ENCODE assay signal across 1 cellular context in the genomic region with DNA sequence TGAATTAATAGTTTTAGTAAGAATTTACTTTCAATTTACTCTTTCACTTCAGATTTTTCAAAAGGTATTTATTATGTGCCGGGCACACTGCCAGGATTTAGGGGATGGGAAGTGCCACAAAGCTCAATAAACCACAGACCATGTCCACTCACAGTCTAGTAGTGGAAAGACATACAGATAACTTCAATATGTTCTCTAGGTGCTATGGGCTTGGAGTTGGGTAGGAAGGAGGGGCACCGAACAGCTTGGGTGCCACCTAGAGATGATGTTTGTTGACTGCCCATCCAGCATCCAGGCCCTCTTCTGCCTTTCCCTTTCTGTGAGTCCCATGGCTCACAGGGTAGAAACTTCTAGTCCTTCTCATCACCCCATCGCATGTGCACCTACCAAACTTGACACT.
TF ChIP-seq lines count a peak whose summit lies in the region.

No MANE protein-coding gene starts in this region.

TF ChIP-seq in GM12878, 131 proteins besides CTCF, POLR2A, EP300 and RAD21:
- TF ChIP-seq, protein P1, sequence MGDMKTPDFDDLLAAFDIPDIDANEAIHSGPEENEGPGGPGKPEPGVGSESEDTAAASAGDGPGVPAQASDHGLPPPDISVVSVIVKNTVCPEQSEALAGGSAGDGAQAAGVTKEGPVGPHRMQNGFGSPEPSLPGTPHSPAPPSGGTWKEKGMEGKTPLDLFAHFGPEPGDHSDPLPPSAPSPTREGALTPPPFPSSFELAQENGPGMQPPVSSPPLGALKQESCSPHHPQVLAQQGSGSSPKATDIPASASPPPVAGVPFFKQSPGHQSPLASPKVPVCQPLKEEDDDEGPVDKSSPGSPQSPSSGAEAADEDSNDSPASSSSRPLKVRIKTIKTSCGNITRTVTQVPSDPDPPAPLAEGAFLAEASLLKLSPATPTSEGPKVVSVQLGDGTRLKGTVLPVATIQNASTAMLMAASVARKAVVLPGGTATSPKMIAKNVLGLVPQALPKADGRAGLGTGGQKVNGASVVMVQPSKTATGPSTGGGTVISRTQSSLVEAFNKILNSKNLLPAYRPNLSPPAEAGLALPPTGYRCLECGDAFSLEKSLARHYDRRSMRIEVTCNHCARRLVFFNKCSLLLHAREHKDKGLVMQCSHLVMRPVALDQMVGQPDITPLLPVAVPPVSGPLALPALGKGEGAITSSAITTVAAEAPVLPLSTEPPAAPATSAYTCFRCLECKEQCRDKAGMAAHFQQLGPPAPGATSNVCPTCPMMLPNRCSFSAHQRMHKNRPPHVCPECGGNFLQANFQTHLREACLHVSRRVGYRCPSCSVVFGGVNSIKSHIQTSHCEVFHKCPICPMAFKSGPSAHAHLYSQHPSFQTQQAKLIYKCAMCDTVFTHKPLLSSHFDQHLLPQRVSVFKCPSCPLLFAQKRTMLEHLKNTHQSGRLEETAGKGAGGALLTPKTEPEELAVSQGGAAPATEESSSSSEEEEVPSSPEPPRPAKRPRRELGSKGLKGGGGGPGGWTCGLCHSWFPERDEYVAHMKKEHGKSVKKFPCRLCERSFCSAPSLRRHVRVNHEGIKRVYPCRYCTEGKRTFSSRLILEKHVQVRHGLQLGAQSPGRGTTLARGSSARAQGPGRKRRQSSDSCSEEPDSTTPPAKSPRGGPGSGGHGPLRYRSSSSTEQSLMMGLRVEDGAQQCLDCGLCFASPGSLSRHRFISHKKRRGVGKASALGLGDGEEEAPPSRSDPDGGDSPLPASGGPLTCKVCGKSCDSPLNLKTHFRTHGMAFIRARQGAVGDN (IDR thresholded peaks at IDR 0.05) = no peak
- peak; percentile 10; the same call in 1 of the 2 replicates for TF ChIP-seq SMC3 (IDR thresholded peaks at IDR 0.05; ENCODE audit: borderline replicate concordance, low read length)
